ENCODE assay signal across 20 cellular contexts in the genomic region with DNA sequence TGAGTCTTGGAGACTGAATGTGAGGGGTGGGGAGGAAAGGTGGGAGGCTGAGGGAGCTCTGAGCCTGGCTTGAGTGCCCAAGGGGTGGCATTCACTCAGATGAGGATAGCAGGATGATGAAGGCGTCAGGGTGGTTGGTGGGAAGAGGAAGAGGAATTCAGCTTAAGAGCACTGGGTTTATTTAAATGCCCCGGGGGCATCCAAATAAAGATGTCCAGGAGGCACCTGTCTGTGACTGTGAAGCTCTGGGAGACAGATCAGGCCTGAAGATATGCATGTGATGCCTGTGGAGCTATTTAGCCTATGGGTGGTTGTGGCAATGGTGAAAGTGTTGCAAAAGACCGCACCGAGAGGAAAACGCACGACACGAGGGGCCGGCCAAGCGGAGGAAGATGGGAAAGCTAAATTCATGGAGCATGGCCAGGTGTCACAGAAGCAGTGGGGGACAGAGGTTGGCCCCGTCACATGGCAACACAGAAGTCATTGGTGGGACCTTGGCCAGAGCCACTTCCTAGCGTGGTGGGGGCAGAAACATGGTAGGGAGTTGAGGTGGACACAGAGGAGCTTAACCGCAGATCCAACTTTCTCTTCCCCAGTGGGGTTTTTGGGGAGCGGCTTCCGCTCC. TPM values are rescaled to one million over a fixed set of nuclear protein-coding genes. Genes with fewer than 3 reads are reported as not detected.
DNase-seq lines count a peak whose midpoint lies in the region; ATAC-seq and TF ChIP-seq lines count a peak whose summit lies in the region.
"Had no signal": no experiment of that assay in that cellular context is flagged by ENCODE, and none has a peak within 500 bp of the region (broad histone marks: within the 10 kb centered on the region; RNA-seq: fewer than 3 reads in every experiment).

No MANE protein-coding gene starts in this region.

- intact Hi-C loops in heart left ventricle (cut with DNase I) = no loop called here
- intact Hi-C loops in lower lobe of right lung (cut with DNase I) = no loop called here
- intact Hi-C loops in testis (cut with DNase I; ENCODE audit: low total_unique reads) = no loop called here

- H3K4me1 ChIP-seq in right atrium auricular region = no peaks in the 10 kb centered on the region
- no peaks in the 10 kb centered on the region for H3K4me1 ChIP-seq in heart left ventricle
- H3K4me1 ChIP-seq in lower lobe of right lung = no peaks in the 10 kb centered on the region
- H3K4me1 ChIP-seq in testis = peaks cover 6% of the 10 kb centered on the region

- H3K9me3 ChIP-seq in right atrium auricular region (no peaks in the 10 kb centered on the region), heart left ventricle (no peaks in the 10 kb centered on the region), lower lobe of right lung (no peaks in the 10 kb centered on the region), testis (no peaks in the 10 kb centered on the region)

- H3K27ac ChIP-seq in right atrium auricular region = no peak overlapping the region
- H3K27ac ChIP-seq in heart left ventricle = no peak overlapping the region
- H3K27ac ChIP-seq in lower lobe of right lung = no peak overlapping the region
- no peak overlapping the region for H3K27ac ChIP-seq in testis
- H3K27ac ChIP-seq: C4-2B had no signal

- 91 to 94% (median 92%) methylated on average over 14 of the region's 14 CpGs for WGBS in heart left ventricle, 4 donors
- WGBS in testis, 2 donors = 94 to 96% methylated on average over 14 of the region's 14 CpGs

- ATAC-seq in heart left ventricle = no peak
- no peak for ATAC-seq in lower lobe of right lung
- ATAC-seq in GM21423 (IDR thresholded peaks at IDR 0.05; ENCODE audit: unreplicated experiment) = no peak
- no peak for ATAC-seq in GM19395 (IDR thresholded peaks at IDR 0.05; ENCODE audit: unreplicated experiment)

- peak; percentile 42 for DNase-seq in right atrium auricular region (ENCODE audit: low spot score)
- DNase-seq in heart left ventricle = no peak
- DNase-seq in M059J (ENCODE audit: low read depth) = peak; percentile 60
- peak; percentile 38 for DNase-seq in lower lobe of right lung
- DNase-seq in testis = no peak
- DNase-seq: CD8-positive, alpha-beta memory T cell; DMS 273 treated with DMSO at 0.1 percent for 48 hours; DMS79; EL; GDM1; KBM-7; MM.1S; NCI-H2029; NCI-H446; NCI-H524 treated with DMSO at 0.1 percent for 48 hours; NCI-H774; SHP77 treated with DMSO at 0.1 percent for 48 hours had no signal

- H3K4me3 ChIP-seq in right atrium auricular region = no peak overlapping the region
- H3K4me3 ChIP-seq in heart left ventricle = no peak overlapping the region
- H3K4me3 ChIP-seq in lower lobe of right lung = no peak overlapping the region
- H3K4me3 ChIP-seq in testis = no peak overlapping the region

- no peak for TF ChIP-seq POLR2A in heart left ventricle (IDR thresholded peaks at IDR 0.05)
- no peak for TF ChIP-seq POLR2A in testis (IDR thresholded peaks at IDR 0.05)

- H3K36me3 ChIP-seq in right atrium auricular region (no peaks in the 10 kb centered on the region), heart left ventricle (no peaks in the 10 kb centered on the region), lower lobe of right lung (no peaks in the 10 kb centered on the region), testis (ENCODE audit: low read depth, missing control alignments) (no peaks in the 10 kb centered on the region)

- H3K27me3 ChIP-seq in right atrium auricular region (no peaks in the 10 kb centered on the region), heart left ventricle (peaks cover 0 to 11% (median 0%) of the 10 kb centered on the region in 9 donors), lower lobe of right lung (ENCODE audit: low read depth) (no peaks in the 10 kb centered on the region), testis (no peaks in the 10 kb centered on the region)

- no peak for TF ChIP-seq CTCF in right atrium auricular region (IDR thresholded peaks at IDR 0.05)
- TF ChIP-seq CTCF in heart left ventricle (IDR thresholded peaks at IDR 0.05) = no peak
- TF ChIP-seq CTCF in lower lobe of right lung (IDR thresholded peaks at IDR 0.05) = no peak
- TF ChIP-seq CTCF in testis (IDR thresholded peaks at IDR 0.05) = no peak

RNA-seq across cellular contexts. Expression of gene SLC37A2, which starts 15.5 kb away (rescaled TPM):
- total RNA-seq in right atrium auricular region (1 to 10 TPM; 2.0 to 4.2 TPM), heart left ventricle (10 to 100 TPM in 2 of 9 donors, 1 to 10 TPM in 6, under 1 TPM in 1; 0.91 to 17.9 (median 3.0) TPM), lower lobe of right lung (25.0 TPM), testis (1 to 10 TPM; 3.0 to 7.6 TPM)
- polyA plus RNA-seq in heart left ventricle (under 1 TPM; 0.65 to 1.00 TPM), testis (ENCODE audit: insufficient read depth, low read depth, low replicate concordance) (6.2 TPM)
- total RNA-seq in M059J (2014; rRNA removed; shearing (Covaris generic)) = 7.2 and 11.8 TPM in 2 replicates

RNA-seq across cellular contexts. Expression of gene TMEM218, which starts 32.8 kb away (rescaled TPM):
- total RNA-seq in right atrium auricular region (10 to 100 TPM in 1 of 2 donors, 1 to 10 TPM in 1; 8.3 to 15.3 TPM), heart left ventricle (10 to 100 TPM in 1 of 9 donors, 1 to 10 TPM in 8; 5.3 to 11.3 (median 6.8) TPM), lower lobe of right lung (20.5 TPM), testis (10 to 100 TPM; 15.1 to 17.2 TPM)
- polyA plus RNA-seq in heart left ventricle (10 to 100 TPM in 1 of 2 donors, 1 to 10 TPM in 1; 4.7 to 21.8 TPM), testis (ENCODE audit: insufficient read depth, low read depth, low replicate concordance) (17.7 TPM)
- 24.0 and 32.7 TPM in 2 replicates for total RNA-seq in M059J (2014; rRNA removed; shearing (Covaris generic))

Comparison
In these comparisons a context has a peak if more than half of its experiments do, and no peak if none do; other contexts are left out.
1. DNase-seq: peak in right atrium auricular region (single experiment), M059J (single experiment) and lower lobe of right lung (single experiment); none in heart left ventricle (0 of 5) and testis (single experiment).